Comparison of ENCODE assay signal across 21 cellular contexts in the genomic region with DNA sequence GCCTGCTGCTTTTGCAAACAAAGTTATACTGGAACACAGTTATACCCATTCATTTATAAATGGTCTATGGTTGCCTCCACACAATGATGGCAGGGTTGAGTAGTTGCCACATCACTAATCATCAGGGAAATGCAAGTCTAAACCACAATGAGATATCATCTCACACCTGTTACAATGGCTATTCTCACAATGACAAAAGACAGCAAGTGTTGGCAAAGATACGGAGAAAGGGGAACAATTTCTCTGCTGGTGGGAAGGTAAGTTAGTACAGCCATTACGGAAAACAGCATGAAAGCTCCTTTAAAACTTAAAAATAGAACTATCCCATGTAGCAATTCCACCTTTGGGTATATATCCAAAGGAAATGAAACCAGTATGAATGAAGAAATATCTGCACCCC.
DNase-seq lines count a peak whose midpoint lies in the region; ATAC-seq lines count a peak whose summit lies in the region.
"Had no signal": no experiment of that assay in that cellular context is flagged by ENCODE, and none has a peak within 500 bp of the region (broad histone marks: within the 10 kb centered on the region; RNA-seq: fewer than 3 reads in every experiment).

No MANE protein-coding gene starts in this region.

- peak overlapping the region; percentile 26; the same call in 1 of the 2 replicates for H3K27ac ChIP-seq in BLaER1
- no peak overlapping the region for H3K27ac ChIP-seq in BLaER1 treated with 17β-estradiol and CSF1 and Interleukin-3, amounts not matched to agents 10 nM and 100 nM
- H3K27ac ChIP-seq in SJCRH30 = peak overlapping the region; percentile 57

- DNase-seq in SJCRH30 = peak in 1 of 2 experiments; percentile 53
- DNase-seq in glomerular visceral epithelial cell (ENCODE audit: extremely low spot score) = no peak
- DNase-seq: 8988T; ACHN; BE2C; C1 segment of cervical spinal cord; CD4-positive, alpha-beta memory T cell; CD4-positive, CD25-positive, alpha-beta regulatory T cell; CD8-positive, alpha-beta memory T cell; COR-L47; DMS 273 treated with DMSO at 0.1 percent for 48 hours; DMS153; DMS53; DMS79; DND-41; EL; GDM1 had no signal

- peak overlapping the region; percentile 63 for H3K4me2 ChIP-seq in BLaER1
- peak overlapping the region in 6 of 11 experiments; percentile 20 to 64 (median 49); a peak in 10 of 22 replicates for H3K4me2 ChIP-seq in BLaER1 treated with 17β-estradiol and CSF1 and Interleukin-3, amounts not matched to agents 10 nM and 100 nM

- H3K27me3 ChIP-seq in BLaER1 = no peaks in the 10 kb centered on the region
- no peaks in the 10 kb centered on the region for H3K27me3 ChIP-seq in BLaER1 treated with 17β-estradiol and CSF1 and Interleukin-3, amounts not matched to agents 10 nM and 100 nM
- H3K27me3 ChIP-seq in SJCRH30 = no peaks in the 10 kb centered on the region
- H3K27me3 ChIP-seq: BE2C had no signal

- H3K4me3 ChIP-seq in BLaER1 (no peak overlapping the region), SJCRH30 (no peak overlapping the region)
- no peak overlapping the region for H3K4me3 ChIP-seq in BLaER1 treated with 17β-estradiol and CSF1 and Interleukin-3, amounts not matched to agents 10 nM and 100 nM
- H3K4me3 ChIP-seq: GM12878 had no signal

- peaks cover 14% of the 10 kb centered on the region for H3K4me1 ChIP-seq in BLaER1
- peaks cover 0 to 14% (median 6%) of the 10 kb centered on the region in 10 experiments; a peak in 11 of 20 replicates for H3K4me1 ChIP-seq in BLaER1 treated with 17β-estradiol and CSF1 and Interleukin-3, amounts not matched to agents 10 nM and 100 nM
- H3K4me1 ChIP-seq in SJCRH30 = peaks cover 4% of the 10 kb centered on the region; the same call in 1 of the 2 replicates
- H3K4me1 ChIP-seq: BE2C had no signal

- ATAC-seq in HG02981 (IDR thresholded peaks at IDR 0.05; ENCODE audit: unreplicated experiment) = no peak
- ATAC-seq: GM12878 had no signal

- no peaks in the 10 kb centered on the region for H4K20me1 ChIP-seq in BLaER1
- H4K20me1 ChIP-seq in BLaER1 treated with 17β-estradiol and CSF1 and Interleukin-3, amounts not matched to agents 10 nM and 100 nM = no peaks in the 10 kb centered on the region

- H3K9ac ChIP-seq in BLaER1 = no peak overlapping the region
- no peak overlapping the region for H3K9ac ChIP-seq in BLaER1 treated with 17β-estradiol and CSF1 and Interleukin-3, amounts not matched to agents 10 nM and 100 nM

- peaks cover 10% of the 10 kb centered on the region; the same call in 1 of the 2 replicates for H3K9me3 ChIP-seq in BLaER1
- peaks cover 0 to 23% (median 11%) of the 10 kb centered on the region in 11 experiments; a peak in 14 of 22 replicates for H3K9me3 ChIP-seq in BLaER1 treated with 17β-estradiol and CSF1 and Interleukin-3, amounts not matched to agents 10 nM and 100 nM (replicated peaks in 1 of 11)
- no peaks in the 10 kb centered on the region for H3K9me3 ChIP-seq in SJCRH30 (replicated peaks)
- H3K9me3 ChIP-seq: BE2C had no signal

- H3K36me3 ChIP-seq in BLaER1 (no peaks in the 10 kb centered on the region), SJCRH30 (no peaks in the 10 kb centered on the region)
- H3K36me3 ChIP-seq in BLaER1 treated with 17β-estradiol and CSF1 and Interleukin-3, amounts not matched to agents 10 nM and 100 nM = no peaks in the 10 kb centered on the region
- H3K36me3 ChIP-seq: BE2C had no signal

Comparison
In these comparisons a context has a peak if more than half of its experiments do, and no peak if none do; other contexts are left out.
1. H3K27ac ChIP-seq: peak in BLaER1 (single experiment) and SJCRH30 (single experiment); none in BLaER1 treated with 17β-estradiol and CSF1 and Interleukin-3, amounts not matched to agents 10 nM and 100 nM (0 of 11).